In the genomic region with DNA sequence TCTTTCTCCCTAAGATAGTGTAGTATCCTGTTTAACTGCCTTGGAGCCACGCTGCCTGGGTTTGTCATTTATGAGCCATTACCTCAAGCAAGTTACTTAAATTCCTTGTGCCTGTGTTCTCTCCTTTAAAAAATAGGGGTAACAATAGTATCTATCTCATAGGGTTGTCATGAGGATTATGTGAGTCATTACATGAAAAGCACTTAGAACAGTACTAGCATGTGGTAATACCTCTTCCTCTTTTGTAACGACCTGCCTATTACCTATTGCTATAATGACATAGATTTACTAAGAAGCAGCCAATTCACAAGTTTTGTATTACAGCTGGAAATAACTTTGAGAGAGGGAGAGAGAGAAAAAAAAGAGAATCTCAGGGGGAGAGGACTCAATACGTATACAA, we compare ENCODE assay signal across 16 cellular contexts.
DNase-seq lines count a peak whose midpoint lies in the region; ATAC-seq lines count a peak whose summit lies in the region.
"Had no signal": no experiment of that assay in that cellular context is flagged by ENCODE, and none has a peak within 500 bp of the region (broad histone marks: within the 10 kb centered on the region; RNA-seq: fewer than 3 reads in every experiment).

No MANE protein-coding gene starts in this region.

- DNase-seq in SKM-1 treated with dmso at 0.1 percent for 144 hours (lab: John Stamatoyannopoulos, UW; ENCODE audit: unreplicated experiment) = peak; percentile 67
- no peak for DNase-seq in retina
- DNase-seq in NCI-H1694 (lab: John Stamatoyannopoulos, UW) = no peak
- no peak for DNase-seq in putamen (ENCODE audit: low spot score)
- DNase-seq in NCI-H1092 treated with DMSO at 0.1 percent for 48 hours (lab: John Stamatoyannopoulos, UW) = no peak
- DNase-seq: amniotic stem cell; effector CD8-positive, alpha-beta T cell; GF-D8; KBM-7; mesendoderm; NCI-H69; T-helper 1 cell; uterus had no signal

- ATAC-seq in GM18517 (IDR thresholded peaks at IDR 0.05; ENCODE audit: unreplicated experiment) = peak; percentile 93
- ATAC-seq in GM21576 (IDR thresholded peaks at IDR 0.05; ENCODE audit: unreplicated experiment) = peak; percentile 95
- ATAC-seq in HG03342 (IDR thresholded peaks at IDR 0.05; ENCODE audit: unreplicated experiment) = peak; percentile 100
